ENCODE assay signal across 17 cellular contexts in the genomic region with DNA sequence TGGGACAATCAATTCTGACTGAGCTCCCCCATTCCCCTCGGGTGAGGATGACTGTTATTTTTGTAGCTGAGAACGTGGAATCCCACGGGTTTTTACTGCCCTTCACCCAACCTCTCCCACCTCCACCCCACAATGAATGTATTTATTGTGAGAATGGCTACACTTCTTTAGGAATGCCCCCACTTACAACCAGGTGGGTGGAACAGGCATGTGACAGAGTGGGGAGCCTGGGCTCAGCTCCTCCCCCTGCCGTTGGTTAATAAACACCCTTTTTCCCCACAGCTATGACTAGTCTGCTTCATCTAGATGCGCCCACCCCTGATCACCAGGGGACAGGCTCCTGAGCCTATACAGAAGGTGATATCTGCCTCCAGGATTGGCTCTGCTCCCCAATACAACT. TPM values are rescaled to one million over a fixed set of nuclear protein-coding genes. Genes with fewer than 3 reads are reported as not detected.
DNase-seq lines count a peak whose midpoint lies in the region; ATAC-seq and TF ChIP-seq lines count a peak whose summit lies in the region.
"Had no signal": no experiment of that assay in that cellular context is flagged by ENCODE, and none has a peak within 500 bp of the region (broad histone marks: within the 10 kb centered on the region; RNA-seq: fewer than 3 reads in every experiment).

No MANE protein-coding gene starts in this region.

- no peaks in the 10 kb centered on the region for H3K9me3 Mint-ChIP-seq in MCF 10A (ENCODE audit: unreplicated experiment)
- H3K9me3 Mint-ChIP-seq in activated naive CD8-positive, alpha-beta T cell treated with anti-CD3 and anti-CD28 coated beads, Interleukin-2, amount 10 ng/mL, durations not matched to agents 7 days and 5 days: no peaks in the 10 kb centered on the region
- H3K9me3 Mint-ChIP-seq in mesothelial cell of epicardium: no peaks in the 10 kb centered on the region
- no peaks in the 10 kb centered on the region for H3K9me3 Mint-ChIP-seq in type B pancreatic cell
- no peaks in the 10 kb centered on the region for H3K9me3 Mint-ChIP-seq in activated CD4-positive, alpha-beta memory T cell treated with anti-CD3 and anti-CD28 coated beads, Interleukin-2, amount 10 ng/mL, durations not matched to agents 7 days and 5 days

- H3K36me3 ChIP-seq in breast epithelium: peaks cover 3% of the 10 kb centered on the region

- H3K4me3 ChIP-seq in breast epithelium: no peak overlapping the region
- H3K4me3 ChIP-seq: sigmoid colon, upper lobe of left lung had no signal

- TF ChIP-seq CTCF in MCF 10A (IDR thresholded peaks at IDR 0.05; ENCODE audit: unreplicated experiment) (no peak), breast epithelium (IDR thresholded peaks at IDR 0.05) (no peak), mesothelial cell of epicardium (IDR thresholded peaks at IDR 0.05; ENCODE audit: unreplicated experiment) (no peak), type B pancreatic cell (conservative IDR thresholded peaks at IDR 0.05) (no peak), GM20000 (IDR thresholded peaks at IDR 0.05; ENCODE audit: extremely low read depth, missing control alignments) (no peak)

- no peak for ATAC-seq in activated naive CD8-positive, alpha-beta T cell treated with anti-CD3 and anti-CD28 coated beads, Interleukin-2, amount 10 ng/mL, durations not matched to agents 7 days and 5 days (ENCODE audit: low read depth)
- no peak for ATAC-seq in GM21423 (IDR thresholded peaks at IDR 0.05; ENCODE audit: unreplicated experiment)

- H3K36me3 Mint-ChIP-seq in MCF 10A (ENCODE audit: insufficient read depth, unreplicated experiment) (peaks cover 34% of the 10 kb centered on the region), mesothelial cell of epicardium (peaks cover 15% of the 10 kb centered on the region), type B pancreatic cell (peaks cover 10% of the 10 kb centered on the region)
- peaks cover 7% of the 10 kb centered on the region for H3K36me3 Mint-ChIP-seq in activated naive CD8-positive, alpha-beta T cell treated with anti-CD3 and anti-CD28 coated beads, Interleukin-2, amount 10 ng/mL, durations not matched to agents 7 days and 5 days
- H3K36me3 Mint-ChIP-seq in activated CD4-positive, alpha-beta memory T cell treated with anti-CD3 and anti-CD28 coated beads, Interleukin-2, amount 10 ng/mL, durations not matched to agents 7 days and 5 days (ENCODE audit: low read depth): peaks cover 8% of the 10 kb centered on the region

- no peak for DNase-seq in MCF 10A (ENCODE audit: unreplicated experiment)
- no peak for DNase-seq in breast epithelium (ENCODE audit: low spot score in 2 of 2)
- DNase-seq in activated naive CD8-positive, alpha-beta T cell treated with anti-CD3 and anti-CD28 coated beads, Interleukin-2, amount 10 ng/mL, durations not matched to agents 7 days and 5 days: peak; percentile 1
- DNase-seq in mesothelial cell of epicardium (ENCODE audit: low spot score in 2 of 2, unreplicated experiment in 2 of 2): no peak
- no peak for DNase-seq in type B pancreatic cell (ENCODE audit: extremely low spot score, unreplicated experiment)
- no peak for DNase-seq in activated CD4-positive, alpha-beta memory T cell treated with anti-CD3 and anti-CD28 coated beads, Interleukin-2, amount 10 ng/mL, durations not matched to agents 7 days and 5 days
- no peak for DNase-seq in GM20000 (ENCODE audit: low spot score)
- DNase-seq: activated CD4-positive, alpha-beta T cell treated with anti-CD3 and anti-CD28 coated beads, Interleukin-2, amount 50 U/mL, for 48 hours; activated naive CD4-positive, alpha-beta T cell treated with Interleukin-2 at 50 U/mL for 16 hours; foreskin fibroblast; NCI-H1105; NCI-H2227 treated with DMSO at 0.1 percent for 48 hours; stimulated activated CD4-positive, alpha-beta T cell treated with anti-CD3 and anti-CD28 coated beads, Interleukin-2, amount 100 ng/mL, for 48 hours; stimulated activated CD8-positive, alpha-beta memory T cell treated with anti-CD3 and anti-CD28 coated beads, Interleukin-4, amount 100 ng/mL, for 48 hours; upper lobe of left lung had no signal

- no peaks in the 10 kb centered on the region for H3K27me3 Mint-ChIP-seq in MCF 10A (ENCODE audit: insufficient read depth, unreplicated experiment)
- H3K27me3 Mint-ChIP-seq in activated naive CD8-positive, alpha-beta T cell treated with anti-CD3 and anti-CD28 coated beads, Interleukin-2, amount 10 ng/mL, durations not matched to agents 7 days and 5 days: no peaks in the 10 kb centered on the region
- no peaks in the 10 kb centered on the region for H3K27me3 Mint-ChIP-seq in mesothelial cell of epicardium (ENCODE audit: low read depth)
- H3K27me3 Mint-ChIP-seq in type B pancreatic cell: no peaks in the 10 kb centered on the region
- H3K27me3 Mint-ChIP-seq in activated CD4-positive, alpha-beta memory T cell treated with anti-CD3 and anti-CD28 coated beads, Interleukin-2, amount 10 ng/mL, durations not matched to agents 7 days and 5 days: no peaks in the 10 kb centered on the region

- H3K27ac Mint-ChIP-seq in MCF 10A (ENCODE audit: low read depth, unreplicated experiment) (no peak overlapping the region), mesothelial cell of epicardium (no peak overlapping the region), type B pancreatic cell (no peak overlapping the region)
- H3K27ac Mint-ChIP-seq in activated naive CD8-positive, alpha-beta T cell treated with anti-CD3 and anti-CD28 coated beads, Interleukin-2, amount 10 ng/mL, durations not matched to agents 7 days and 5 days: no peak overlapping the region
- no peak overlapping the region for H3K27ac Mint-ChIP-seq in activated CD4-positive, alpha-beta memory T cell treated with anti-CD3 and anti-CD28 coated beads, Interleukin-2, amount 10 ng/mL, durations not matched to agents 7 days and 5 days

- peaks cover 6% of the 10 kb centered on the region for H3K4me1 Mint-ChIP-seq in MCF 10A (ENCODE audit: insufficient read depth, unreplicated experiment)
- peaks cover 13% of the 10 kb centered on the region for H3K4me1 Mint-ChIP-seq in activated naive CD8-positive, alpha-beta T cell treated with anti-CD3 and anti-CD28 coated beads, Interleukin-2, amount 10 ng/mL, durations not matched to agents 7 days and 5 days
- H3K4me1 Mint-ChIP-seq in mesothelial cell of epicardium: peaks cover 24% of the 10 kb centered on the region
- H3K4me1 Mint-ChIP-seq in type B pancreatic cell (ENCODE audit: unreplicated experiment): peaks cover 23% of the 10 kb centered on the region
- H3K4me1 Mint-ChIP-seq in activated CD4-positive, alpha-beta memory T cell treated with anti-CD3 and anti-CD28 coated beads, Interleukin-2, amount 10 ng/mL, durations not matched to agents 7 days and 5 days: peaks cover 29% of the 10 kb centered on the region

- CTCF ChIA-PET in MCF 10A (lab: Yijun Ruan, JAX): interaction anchor here (0.5 to 1.9 kb wide), 5 partner anchors 13 to 562 kb away, joined by 3 to 7 read pairs (median 3); no protein-coding TSS in a partner anchor
- CTCF ChIA-PET in activated CD4-positive, alpha-beta memory T cell treated with anti-CD3 and anti-CD28 coated beads, Interleukin-2, amount 10 ng/mL, durations not matched to agents 7 days and 5 days (lab: Charles Lee): interaction anchor here (1.3 to 2.7 kb wide), 2 partner anchors 12 to 29 kb away, joined by 7 to 11 read pairs; no protein-coding TSS in a partner anchor

- TF ChIP-seq POLR2A in breast epithelium (IDR thresholded peaks at IDR 0.05): no peak

- H3K27me3 ChIP-seq in breast epithelium: no peaks in the 10 kb centered on the region
- H3K27me3 ChIP-seq: sigmoid colon, upper lobe of left lung had no signal

- POLR2A ChIA-PET in MCF 10A (lab: Yijun Ruan, JAX): no interaction called here
- POLR2A ChIA-PET in activated naive CD8-positive, alpha-beta T cell treated with anti-CD3 and anti-CD28 coated beads, Interleukin-2, amount 10 ng/mL, durations not matched to agents 7 days and 5 days (lab: Charles Lee): interaction anchor here (5.1 kb wide), 1 partner anchor 13 kb away, joined by 36 read pairs; the partner anchor contains the start of gene LZTS2
- POLR2A ChIA-PET in activated CD4-positive, alpha-beta memory T cell treated with anti-CD3 and anti-CD28 coated beads, Interleukin-2, amount 10 ng/mL, durations not matched to agents 7 days and 5 days (lab: Charles Lee): interaction anchor here (0.9 kb wide), 1 partner anchor 27 kb away, joined by 3 read pairs; no protein-coding TSS in a partner anchor

- intact Hi-C loops in MCF 10A (cut with micrococcal nuclease): no loop called here
- intact Hi-C loops in breast epithelium (cut with DNase I; ENCODE audit: low total_unique reads): no loop called here

- H3K4me3 Mint-ChIP-seq in MCF 10A (ENCODE audit: unreplicated experiment): peak overlapping the region; percentile 85
- H3K4me3 Mint-ChIP-seq in activated naive CD8-positive, alpha-beta T cell treated with anti-CD3 and anti-CD28 coated beads, Interleukin-2, amount 10 ng/mL, durations not matched to agents 7 days and 5 days: no peak overlapping the region
- peak overlapping the region; percentile 97 for H3K4me3 Mint-ChIP-seq in mesothelial cell of epicardium
- peak overlapping the region; percentile 98 for H3K4me3 Mint-ChIP-seq in type B pancreatic cell
- H3K4me3 Mint-ChIP-seq in activated CD4-positive, alpha-beta memory T cell treated with anti-CD3 and anti-CD28 coated beads, Interleukin-2, amount 10 ng/mL, durations not matched to agents 7 days and 5 days: no peak overlapping the region

- peaks cover 12 to 16% of the 10 kb centered on the region in 2 donors for H3K4me1 ChIP-seq in breast epithelium

- BruUV-seq in MCF 10A (replicated peaks; lab: Mats Ljungman, UMichigan): no TSS peak

- no peak overlapping the region for H3K27ac ChIP-seq in breast epithelium
- H3K27ac ChIP-seq: sigmoid colon, upper lobe of left lung had no signal

- no peaks in the 10 kb centered on the region for H3K9me3 ChIP-seq in breast epithelium
- H3K9me3 ChIP-seq: sigmoid colon, upper lobe of left lung had no signal

RNA-seq across cellular contexts. Expression of gene MRPL43, which starts 2.0 kb away (rescaled TPM):
- 63.4 and 64.8 TPM in 2 replicates for total RNA-seq in MCF 10A (2022)
- total RNA-seq in breast epithelium: 100 to 1,000 TPM in 1 of 3 donors, 10 to 100 TPM in 2; 75.4 to 104 (median 84.6) TPM
- total RNA-seq in activated naive CD8-positive, alpha-beta T cell treated with anti-CD3 and anti-CD28 coated beads, Interleukin-2, amount 10 ng/mL, durations not matched to agents 7 days and 5 days: 10 to 100 TPM; 55.1 to 57.1 TPM
- total RNA-seq in mesothelial cell of epicardium: 66.7 to 70.2 TPM (median 69.4 TPM) in 3 replicates
- total RNA-seq in type B pancreatic cell (ENCODE audit: low replicate concordance): 69.7 and 74.2 TPM in 2 replicates
- total RNA-seq in activated CD4-positive, alpha-beta memory T cell treated with anti-CD3 and anti-CD28 coated beads, Interleukin-2, amount 10 ng/mL, durations not matched to agents 7 days and 5 days: 10 to 100 TPM; 47.8 to 49.3 TPM

RNA-seq across cellular contexts. Expression of gene TWNK, which starts 2.0 kb away (rescaled TPM):
- total RNA-seq in MCF 10A (2022) (19.1 and 27.9 TPM in 2 replicates), breast epithelium (1 to 10 TPM; 3.4 to 7.5 (median 5.3) TPM), mesothelial cell of epicardium (11.7 to 13.9 TPM (median 12.4 TPM) in 3 replicates), type B pancreatic cell (ENCODE audit: low replicate concordance) (11.3 and 19.2 TPM in 2 replicates)
- total RNA-seq in activated naive CD8-positive, alpha-beta T cell treated with anti-CD3 and anti-CD28 coated beads, Interleukin-2, amount 10 ng/mL, durations not matched to agents 7 days and 5 days: 10 to 100 TPM; 10.8 to 11.0 TPM
- total RNA-seq in activated CD4-positive, alpha-beta memory T cell treated with anti-CD3 and anti-CD28 coated beads, Interleukin-2, amount 10 ng/mL, durations not matched to agents 7 days and 5 days: 1 to 10 TPM; 6.4 to 7.1 TPM

RNA-seq across cellular contexts. Expression of gene LZTS2, which starts 14.3 kb away (rescaled TPM):
- total RNA-seq in MCF 10A (2022): 15.2 and 18.6 TPM in 2 replicates
- total RNA-seq in breast epithelium: 10 to 100 TPM; 44.0 to 67.5 (median 61.3) TPM
- 10 to 100 TPM; 22.0 to 22.4 TPM for total RNA-seq in activated naive CD8-positive, alpha-beta T cell treated with anti-CD3 and anti-CD28 coated beads, Interleukin-2, amount 10 ng/mL, durations not matched to agents 7 days and 5 days
- 107 to 111 TPM (median 110 TPM) in 3 replicates for total RNA-seq in mesothelial cell of epicardium
- total RNA-seq in type B pancreatic cell (ENCODE audit: low replicate concordance): 50.2 and 86.6 TPM in 2 replicates
- 10 to 100 TPM; 17.3 to 18.5 TPM for total RNA-seq in activated CD4-positive, alpha-beta memory T cell treated with anti-CD3 and anti-CD28 coated beads, Interleukin-2, amount 10 ng/mL, durations not matched to agents 7 days and 5 days

RNA-seq across cellular contexts. Expression of gene SEMA4G, which starts 16.0 kb away (rescaled TPM):
- total RNA-seq in MCF 10A (2022) (0.32 TPM in 1 of 2 replicates, not detected in the other), breast epithelium (1 to 10 TPM in 2 of 3 donors, under 1 TPM in 1; 0.48 to 2.9 (median 2.2) TPM), mesothelial cell of epicardium (20.0 to 22.8 TPM (median 22.2 TPM) in 3 replicates), type B pancreatic cell (ENCODE audit: low replicate concordance) (28.0 and 46.0 TPM in 2 replicates)
- total RNA-seq in activated naive CD8-positive, alpha-beta T cell treated with anti-CD3 and anti-CD28 coated beads, Interleukin-2, amount 10 ng/mL, durations not matched to agents 7 days and 5 days: 1 to 10 TPM in 1 of 2 experiments, under 1 TPM in 1; 0.54 to 1.2 TPM
- under 1 TPM; 0.68 to 0.98 TPM for total RNA-seq in activated CD4-positive, alpha-beta memory T cell treated with anti-CD3 and anti-CD28 coated beads, Interleukin-2, amount 10 ng/mL, durations not matched to agents 7 days and 5 days

RNA-seq across cellular contexts. Expression of gene PDZD7, which starts 45.6 kb away (rescaled TPM):
- 0.27 and 0.58 TPM in 2 replicates for total RNA-seq in MCF 10A (2022)
- 1 to 10 TPM in 1 of 3 donors, under 1 TPM in 2; 0.48 to 2.3 (median 0.66) TPM for total RNA-seq in breast epithelium
- 1 to 10 TPM; 1.1 to 1.4 TPM for total RNA-seq in activated naive CD8-positive, alpha-beta T cell treated with anti-CD3 and anti-CD28 coated beads, Interleukin-2, amount 10 ng/mL, durations not matched to agents 7 days and 5 days
- 1.2 to 1.8 TPM (median 1.8 TPM) in 3 replicates for total RNA-seq in mesothelial cell of epicardium
- 1.4 and 2.0 TPM in 2 replicates for total RNA-seq in type B pancreatic cell (ENCODE audit: low replicate concordance)
- total RNA-seq in activated CD4-positive, alpha-beta memory T cell treated with anti-CD3 and anti-CD28 coated beads, Interleukin-2, amount 10 ng/mL, durations not matched to agents 7 days and 5 days: 1 to 10 TPM; 1.1 to 1.9 TPM

Comparison
In these comparisons a context has a peak if more than half of its experiments do, and no peak if none do; other contexts are left out.
1. H3K4me3 Mint-ChIP-seq: peak in MCF 10A (single experiment), mesothelial cell of epicardium (single experiment) and type B pancreatic cell (single experiment); none in activated naive CD8-positive, alpha-beta T cell treated with anti-CD3 and anti-CD28 coated beads, Interleukin-2, amount 10 ng/mL, durations not matched to agents 7 days and 5 days (single experiment) and activated CD4-positive, alpha-beta memory T cell treated with anti-CD3 and anti-CD28 coated beads, Interleukin-2, amount 10 ng/mL, durations not matched to agents 7 days and 5 days (single experiment).